Comparison of ENCODE assay signal across 8 cellular contexts in genomic region chr19:48102870-48103751, GRCh38.
DNase-seq lines count a peak whose midpoint lies in the region; ATAC-seq lines count a peak whose summit lies in the region.

No MANE protein-coding gene starts in this region.

- ATAC-seq in HG03097 (IDR thresholded peaks at IDR 0.05; ENCODE audit: low FRiP score, unreplicated experiment): no peak

- DNase-seq in stimulated activated CD4-positive, alpha-beta T cell treated with anti-CD3 and anti-CD28 coated beads, Interleukin-15, amount 100 ng/mL, for 24 hours: peak; percentile 46
- no peak for DNase-seq in stimulated activated CD4-positive, alpha-beta T cell treated with anti-CD3 and anti-CD28 coated beads, Interleukin-12 subunit alpha, Interleukin-12 subunit beta, amount 100 ng/mL, for 4 hours
- DNase-seq in NCI-H2029 treated with DMSO at 0.1 percent for 48 hours (lab: John Stamatoyannopoulos, UW) (peak; percentile 25), activated T-cell treated with anti-CD3 and anti-CD28 coated beads for 4 hours (peak; percentile 18), hepatic stellate cell (ENCODE audit: low spot score) (peak; percentile 57), superior temporal gyrus (ENCODE audit: extremely low spot score) (peak; percentile 48), islet precursor cell (no peak)

Comparison
In these comparisons a context has a peak if more than half of its experiments do, and no peak if none do; other contexts are left out.
1. DNase-seq: peak in stimulated activated CD4-positive, alpha-beta T cell treated with anti-CD3 and anti-CD28 coated beads, Interleukin-15, amount 100 ng/mL, for 24 hours (single experiment), NCI-H2029 treated with DMSO at 0.1 percent for 48 hours (single experiment), activated T-cell treated with anti-CD3 and anti-CD28 coated beads for 4 hours (single experiment), hepatic stellate cell (single experiment) and superior temporal gyrus (single experiment); none in stimulated activated CD4-positive, alpha-beta T cell treated with anti-CD3 and anti-CD28 coated beads, Interleukin-12 subunit alpha, Interleukin-12 subunit beta, amount 100 ng/mL, for 4 hours (single experiment) and islet precursor cell (single experiment).